In genomic region chr10:72800741-72801092, GRCh38 we compare ENCODE assay signal across 19 cellular contexts.
A peak's percentile ranks its signal among the peaks of the same experiment; 100 is the strongest.
DNase-seq lines count a peak whose midpoint lies in the region; ATAC-seq, FAIRE-seq and TF ChIP-seq lines count a peak whose summit lies in the region.
"Had no signal": no experiment of that assay in that cellular context is flagged by ENCODE, and none has a peak within 500 bp of the region (broad histone marks: within the 10 kb centered on the region; RNA-seq: fewer than 3 reads in every experiment).

No MANE protein-coding gene starts in this region.

- H3K36me3 ChIP-seq in ACC112 (ENCODE audit: insufficient read depth, low read length), result no peaks in the 10 kb centered on the region
- no peaks in the 10 kb centered on the region for H3K36me3 ChIP-seq in CD8-positive, alpha-beta T cell (ENCODE audit: insufficient read depth, low read length)
- H3K36me3 ChIP-seq in astrocyte (ENCODE audit: insufficient read depth, low read length), result no peaks in the 10 kb centered on the region
- no peaks in the 10 kb centered on the region for H3K36me3 ChIP-seq in naive thymus-derived CD4-positive, alpha-beta T cell (ENCODE audit: control insufficient read depth in 2 of 3, insufficient read depth in 3 of 3, low read length in 3 of 3)
- no peaks in the 10 kb centered on the region for H3K36me3 ChIP-seq in Karpas-422 (ENCODE audit: insufficient read depth, low read length)

- no peak for TF ChIP-seq CTCF in CD8-positive, alpha-beta T cell (IDR thresholded peaks at IDR 0.05)
- no peak for TF ChIP-seq CTCF in astrocyte (IDR thresholded peaks at IDR 0.05; ENCODE audit: insufficient read depth, low read depth, low read length)

- H3K27ac Mint-ChIP-seq in CD8-positive, alpha-beta T cell, result peak overlapping the region; percentile 32
- peak overlapping the region; percentile 58 for H3K27ac Mint-ChIP-seq in astrocyte (ENCODE audit: unreplicated experiment)
- peak overlapping the region in 5 of 9 donors; percentile 23 to 79 (median 56) for H3K27ac Mint-ChIP-seq in naive thymus-derived CD4-positive, alpha-beta T cell
- H3K27ac Mint-ChIP-seq: B cell had no signal

- ATAC-seq in CD8-positive, alpha-beta T cell, result no peak
- no peak for ATAC-seq in naive thymus-derived CD4-positive, alpha-beta T cell
- ATAC-seq in GM18858 (IDR thresholded peaks at IDR 0.05; ENCODE audit: unreplicated experiment), result no peak

- no peaks in the 10 kb centered on the region for H3K9me3 Mint-ChIP-seq in CD8-positive, alpha-beta T cell
- H3K9me3 Mint-ChIP-seq in astrocyte (ENCODE audit: unreplicated experiment), result no peaks in the 10 kb centered on the region
- H3K9me3 Mint-ChIP-seq in naive thymus-derived CD4-positive, alpha-beta T cell, result no peaks in the 10 kb centered on the region

- H3K36me3 Mint-ChIP-seq in CD8-positive, alpha-beta T cell, result peaks cover 2% of the 10 kb centered on the region
- peaks cover 3% of the 10 kb centered on the region for H3K36me3 Mint-ChIP-seq in astrocyte (ENCODE audit: low read depth, unreplicated experiment)
- peaks cover 0 to 5% (median 0%) of the 10 kb centered on the region in 5 donors for H3K36me3 Mint-ChIP-seq in naive thymus-derived CD4-positive, alpha-beta T cell

- intact Hi-C loops in CD8-positive, alpha-beta T cell (cut with DNase I, micrococcal nuclease), result no loop called here
- intact Hi-C loops in naive thymus-derived CD4-positive, alpha-beta T cell (cut with micrococcal nuclease), result no loop called here

- peaks cover 10% of the 10 kb centered on the region for H3K4me1 Mint-ChIP-seq in CD8-positive, alpha-beta T cell (ENCODE audit: low read depth)
- peaks cover 9% of the 10 kb centered on the region for H3K4me1 Mint-ChIP-seq in astrocyte (ENCODE audit: low read depth, unreplicated experiment)
- H3K4me1 Mint-ChIP-seq in naive thymus-derived CD4-positive, alpha-beta T cell, result peaks cover 6 to 20% (median 18%) of the 10 kb centered on the region in 7 donors
- H3K4me1 Mint-ChIP-seq: B cell had no signal

- H3K9ac ChIP-seq in astrocyte (ENCODE audit: low read length) (no peak overlapping the region), Karpas-422 (ENCODE audit: low read length) (no peak overlapping the region)

- CTCF ChIA-PET in CD8-positive, alpha-beta T cell (lab: Charles Lee), result no interaction called here
- CTCF ChIA-PET in naive thymus-derived CD4-positive, alpha-beta T cell (lab: Charles Lee), result no interaction called here

- H2AFZ ChIP-seq in ACC112 (ENCODE audit: low read length, unreplicated experiment) (no peak overlapping the region), astrocyte (ENCODE audit: low read depth, low read length) (no peak overlapping the region), Karpas-422 (ENCODE audit: low read length) (no peak overlapping the region)

- H3K27me3 Mint-ChIP-seq in CD8-positive, alpha-beta T cell (ENCODE audit: low read depth), result no peaks in the 10 kb centered on the region
- H3K27me3 Mint-ChIP-seq in astrocyte (ENCODE audit: low read depth, unreplicated experiment), result no peaks in the 10 kb centered on the region
- no peaks in the 10 kb centered on the region for H3K27me3 Mint-ChIP-seq in naive thymus-derived CD4-positive, alpha-beta T cell
- H3K27me3 Mint-ChIP-seq: B cell had no signal

- no peak overlapping the region for H3K4me3 Mint-ChIP-seq in CD8-positive, alpha-beta T cell
- H3K4me3 Mint-ChIP-seq in astrocyte (ENCODE audit: unreplicated experiment), result peak overlapping the region; percentile 34
- H3K4me3 Mint-ChIP-seq in naive thymus-derived CD4-positive, alpha-beta T cell, result peak overlapping the region in 1 of 10 donors; percentile 37
- H3K4me3 Mint-ChIP-seq: B cell had no signal

- H3K4me1 ChIP-seq in ACC112 (ENCODE audit: control insufficient read depth, insufficient read depth, low read length, unreplicated experiment) (peaks cover 14% of the 10 kb centered on the region), astrocyte (ENCODE audit: insufficient read depth, low read length) (peaks cover 7% of the 10 kb centered on the region), Karpas-422 (ENCODE audit: low read length) (peaks cover 16% of the 10 kb centered on the region)
- no peaks in the 10 kb centered on the region for H3K4me1 ChIP-seq in CD8-positive, alpha-beta T cell (ENCODE audit: insufficient read depth, low read length)
- no peaks in the 10 kb centered on the region for H3K4me1 ChIP-seq in naive thymus-derived CD4-positive, alpha-beta T cell (ENCODE audit: control insufficient read depth in 2 of 2, insufficient read depth in 2 of 2, low read length in 2 of 2)

- H3K4me2 ChIP-seq in astrocyte (ENCODE audit: low read length) (no peak overlapping the region), Karpas-422 (ENCODE audit: low read depth, low read length, poor library complexity, severe bottlenecking) (no peak overlapping the region)

- no peaks in the 10 kb centered on the region for H4K20me1 ChIP-seq in astrocyte (ENCODE audit: insufficient read depth, low read length)
- H4K20me1 ChIP-seq in Karpas-422 (ENCODE audit: insufficient read depth, low read depth, low read length), result no peaks in the 10 kb centered on the region

- H3K27me3 ChIP-seq in ACC112 (ENCODE audit: insufficient read depth, low read length) (no peaks in the 10 kb centered on the region), astrocyte (ENCODE audit: insufficient read depth, low read length) (no peaks in the 10 kb centered on the region), Karpas-422 (ENCODE audit: low read length) (no peaks in the 10 kb centered on the region)
- H3K27me3 ChIP-seq in CD8-positive, alpha-beta T cell (ENCODE audit: insufficient read depth, low read length), result no peaks in the 10 kb centered on the region
- H3K27me3 ChIP-seq in naive thymus-derived CD4-positive, alpha-beta T cell (ENCODE audit: control insufficient read depth in 2 of 2, insufficient read depth in 2 of 2, low read length in 2 of 2), result no peaks in the 10 kb centered on the region

- POLR2A ChIA-PET in CD8-positive, alpha-beta T cell (lab: Charles Lee), result no interaction called here
- POLR2A ChIA-PET in naive thymus-derived CD4-positive, alpha-beta T cell (lab: Charles Lee), result interaction anchor here (0.6 kb wide), 1 partner anchor 304 kb away, joined by 3 read pairs; no protein-coding TSS in a partner anchor

- H3K79me2 ChIP-seq in ACC112 (ENCODE audit: control insufficient read depth, insufficient read depth, low read length, unreplicated experiment) (peaks cover 5% of the 10 kb centered on the region), astrocyte (ENCODE audit: insufficient read depth, low read length) (peaks cover 8% of the 10 kb centered on the region), Karpas-422 (ENCODE audit: low read length) (peaks cover 14% of the 10 kb centered on the region; the same call in 1 of the 2 replicates)

- no peak overlapping the region for H3K27ac ChIP-seq in ACC112 (ENCODE audit: low read depth, low read length)
- H3K27ac ChIP-seq in CD8-positive, alpha-beta T cell (ENCODE audit: low read depth, low read length), result no peak overlapping the region
- H3K27ac ChIP-seq in astrocyte (ENCODE audit: low read depth, low read length), result no peak overlapping the region
- no peak overlapping the region for H3K27ac ChIP-seq in naive thymus-derived CD4-positive, alpha-beta T cell (ENCODE audit: low read depth, low read length)
- no peak overlapping the region for H3K27ac ChIP-seq in Karpas-422 (ENCODE audit: low read length)

- no peak for DNase-seq in CD8-positive, alpha-beta T cell
- no peak for DNase-seq in astrocyte (ENCODE audit: low read depth)
- DNase-seq in naive thymus-derived CD4-positive, alpha-beta T cell, result no peak
- DNase-seq in iPS-NIHi11 (ENCODE audit: low spot score), result no peak
- no peak for DNase-seq in kidney glomerular epithelial cell (lab: John Stamatoyannopoulos, UW)
- DNase-seq in Karpas-422, result no peak
- DNase-seq: DND-41, GDM1, NCI-H1105 treated with DMSO at 0.1 percent for 48 hours, NCI-H1694 treated with DMSO at 0.1 percent for 48 hours, NCI-H2107, NCI-H2227 treated with DMSO at 0.1 percent for 48 hours, NCI-H524 treated with DMSO at 0.1 percent for 48 hours, SIG-M5 had no signal

- no peaks in the 10 kb centered on the region for H3K9me2 ChIP-seq in Karpas-422 (replicated peaks; ENCODE audit: insufficient read depth, low read length)

- H3K4me3 ChIP-seq in ACC112 (ENCODE audit: low read depth, low read length), result 0 out of 2 replicates have a peak overlapping the region, but pooled peaks have one; percentile 4
- no peak overlapping the region for H3K4me3 ChIP-seq in CD8-positive, alpha-beta T cell (ENCODE audit: low read depth, low read length)
- H3K4me3 ChIP-seq in astrocyte (ENCODE audit: insufficient read depth, low read depth, low read length), result no peak overlapping the region
- H3K4me3 ChIP-seq in naive thymus-derived CD4-positive, alpha-beta T cell (ENCODE audit: low read length), result no peak overlapping the region
- H3K4me3 ChIP-seq in Karpas-422 (ENCODE audit: low read length), result no peak overlapping the region

- FAIRE-seq in astrocyte (lab: Jason Lieb, UNC), result no peak
- FAIRE-seq: GM12891, H1 had no signal

- H3K9me3 ChIP-seq in CD8-positive, alpha-beta T cell (ENCODE audit: low read length), result no peaks in the 10 kb centered on the region
- H3K9me3 ChIP-seq in astrocyte (ENCODE audit: insufficient read depth, low read depth, low read length) (no peaks in the 10 kb centered on the region), Karpas-422 (ENCODE audit: low read length) (no peaks in the 10 kb centered on the region)
- no peaks in the 10 kb centered on the region for H3K9me3 ChIP-seq in naive thymus-derived CD4-positive, alpha-beta T cell (ENCODE audit: control insufficient read depth in 2 of 3, low read length in 3 of 3)
